In genomic region chr7:26704036-26704435, GRCh38 we compare ENCODE assay signal across 26 cellular contexts.
"Had no signal": no experiment of that assay in that cellular context is flagged by ENCODE, and none has a peak within 500 bp of the region (broad histone marks: within the 10 kb centered on the region; RNA-seq: fewer than 3 reads in every experiment).

No MANE protein-coding gene starts in this region.

- H3K9me3 Mint-ChIP-seq: activated CD4-positive, alpha-beta memory T cell treated with anti-CD3 and anti-CD28 coated beads for 36 hours; activated CD4-positive, alpha-beta T cell treated with anti-CD3 and anti-CD28 coated beads, Interleukin-2, amount 10 ng/mL, durations not matched to agents 24 days and 14 days; activated naive CD4-positive, alpha-beta T cell treated with anti-CD3 and anti-CD28 coated beads, Interleukin-2, amount 10 ng/mL, durations not matched to agents 7 days and 5 days; activated naive CD4-positive, alpha-beta T cell treated with anti-CD3 and anti-CD28 coated beads, Interleukin-2, amount 50 U/mL, for 72 hours; activated naive CD8-positive, alpha-beta T cell treated with anti-CD3 and anti-CD28 coated beads, Interleukin-2, amount 10 ng/mL, durations not matched to agents 7 days and 5 days; activated T-cell treated with anti-CD3 and anti-CD28 coated beads, Interleukin-2, amount 50 U/mL, for 24 hours; activated T-cell treated with anti-CD3 and anti-CD28 coated beads, Interleukin-2, amount 50 U/mL, for 72 hours; central memory CD8-positive, alpha-beta T cell; dendritic cell treated with granulocyte-macrophage colony-stimulating factor and Interleukin-4, amounts not matched to agents 40 ng/mL and 50 ng/mL, for 4 days; effector memory CD8-positive, alpha-beta T cell had no signal

- H3K27ac ChIP-seq: brain microvascular endothelial cell, coronary artery, dorsolateral prefrontal cortex, epithelial cell of prostate had no signal

- DNase-seq: activated CD4-positive, alpha-beta memory T cell treated with anti-CD3 and anti-CD28 coated beads for 36 hours; activated CD4-positive, alpha-beta T cell treated with anti-CD3 and anti-CD28 coated beads for 36 hours; activated CD4-positive, alpha-beta T cell treated with anti-CD3 and anti-CD28 coated beads, Interleukin-2, amount 10 ng/mL, durations not matched to agents 24 days and 14 days; activated CD4-positive, CD25-positive, alpha-beta regulatory T cell; activated CD4-positive, CD25-positive, alpha-beta regulatory T cell treated with anti-CD3 and anti-CD28 coated beads, Interleukin-2, amount 50 U/mL, for 72 hours; activated CD8-positive, alpha-beta memory T cell treated with anti-CD3 and anti-CD28 coated beads, Interleukin-2, amount 50 U/mL, for 48 hours; activated CD8-positive, alpha-beta T cell treated with anti-CD3 and anti-CD28 coated beads, Interleukin-2, amount 10 ng/mL, durations not matched to agents 7 days and 5 days; activated gamma-delta T cell; activated naive CD4-positive, alpha-beta T cell; activated naive CD4-positive, alpha-beta T cell treated with anti-CD3 and anti-CD28 coated beads, Interleukin-2, amount 10 ng/mL, durations not matched to agents 7 days and 5 days; activated naive CD8-positive, alpha-beta T cell treated with anti-CD3 and anti-CD28 coated beads, Interleukin-2, amount 10 ng/mL, durations not matched to agents 7 days and 5 days; activated T-cell treated with anti-CD3 and anti-CD28 coated beads for 4 hours; activated T-cell treated with anti-CD3 and anti-CD28 coated beads, Interleukin-2, amount 50 U/mL, for 24 hours; activated T-cell treated with anti-CD3 and anti-CD28 coated beads, Interleukin-2, amount 50 U/mL, for 72 hours; amniotic stem cell; anterior cingulate cortex; brain microvascular endothelial cell; dorsolateral prefrontal cortex; effector memory CD8-positive, alpha-beta T cell; head of caudate nucleus; T-helper 2 cell had no signal

- H3K27me3 ChIP-seq: brain microvascular endothelial cell had no signal

- H3K27ac Mint-ChIP-seq: activated CD4-positive, alpha-beta memory T cell treated with anti-CD3 and anti-CD28 coated beads for 36 hours; activated CD4-positive, alpha-beta T cell treated with anti-CD3 and anti-CD28 coated beads for 36 hours; activated CD4-positive, alpha-beta T cell treated with anti-CD3 and anti-CD28 coated beads, Interleukin-2, amount 10 ng/mL, durations not matched to agents 24 days and 14 days; activated CD8-positive, alpha-beta T cell treated with anti-CD3 and anti-CD28 coated beads, Interleukin-2, amount 10 ng/mL, durations not matched to agents 7 days and 5 days; activated naive CD4-positive, alpha-beta T cell treated with anti-CD3 and anti-CD28 coated beads, Interleukin-2, amount 10 ng/mL, durations not matched to agents 7 days and 5 days; activated naive CD4-positive, alpha-beta T cell treated with anti-CD3 and anti-CD28 coated beads, Interleukin-2, amount 50 U/mL, for 72 hours; activated naive CD8-positive, alpha-beta T cell treated with anti-CD3 and anti-CD28 coated beads, Interleukin-2, amount 10 ng/mL, durations not matched to agents 7 days and 5 days; activated T-cell treated with anti-CD3 and anti-CD28 coated beads, Interleukin-2, amount 50 U/mL, for 24 hours; activated T-cell treated with anti-CD3 and anti-CD28 coated beads, Interleukin-2, amount 50 U/mL, for 72 hours; dendritic cell treated with granulocyte-macrophage colony-stimulating factor and Interleukin-4, amounts not matched to agents 40 ng/mL and 50 ng/mL, for 4 days; effector memory CD8-positive, alpha-beta T cell had no signal

- H3K4me1 Mint-ChIP-seq: activated CD4-positive, alpha-beta T cell treated with anti-CD3 and anti-CD28 coated beads for 36 hours; activated CD4-positive, alpha-beta T cell treated with anti-CD3 and anti-CD28 coated beads, Interleukin-2, amount 10 ng/mL, durations not matched to agents 24 days and 14 days; activated naive CD4-positive, alpha-beta T cell treated with anti-CD3 and anti-CD28 coated beads, Interleukin-2, amount 10 ng/mL, durations not matched to agents 7 days and 5 days; activated naive CD8-positive, alpha-beta T cell treated with anti-CD3 and anti-CD28 coated beads, Interleukin-2, amount 10 ng/mL, durations not matched to agents 7 days and 5 days; central memory CD8-positive, alpha-beta T cell had no signal

- H3K36me3 ChIP-seq: brain microvascular endothelial cell had no signal

- H3K27me3 Mint-ChIP-seq: dendritic cell treated with granulocyte-macrophage colony-stimulating factor and Interleukin-4, amounts not matched to agents 40 ng/mL and 50 ng/mL, for 4 days; effector memory CD8-positive, alpha-beta T cell had no signal

- H3K36me3 Mint-ChIP-seq: activated CD4-positive, alpha-beta memory T cell treated with anti-CD3 and anti-CD28 coated beads for 36 hours; activated naive CD4-positive, alpha-beta T cell treated with anti-CD3 and anti-CD28 coated beads, Interleukin-2, amount 10 ng/mL, durations not matched to agents 7 days and 5 days; activated naive CD4-positive, alpha-beta T cell treated with anti-CD3 and anti-CD28 coated beads, Interleukin-2, amount 50 U/mL, for 72 hours; activated naive CD8-positive, alpha-beta T cell treated with anti-CD3 and anti-CD28 coated beads, Interleukin-2, amount 10 ng/mL, durations not matched to agents 7 days and 5 days had no signal

- H3K4me3 ChIP-seq: coronary artery, dorsolateral prefrontal cortex had no signal

- H3K4me3 Mint-ChIP-seq: activated CD4-positive, alpha-beta memory T cell treated with anti-CD3 and anti-CD28 coated beads for 36 hours; activated CD4-positive, alpha-beta T cell treated with anti-CD3 and anti-CD28 coated beads for 36 hours; activated CD4-positive, alpha-beta T cell treated with anti-CD3 and anti-CD28 coated beads, Interleukin-2, amount 10 ng/mL, durations not matched to agents 24 days and 14 days; activated CD8-positive, alpha-beta T cell treated with anti-CD3 and anti-CD28 coated beads, Interleukin-2, amount 10 ng/mL, durations not matched to agents 7 days and 5 days; activated naive CD4-positive, alpha-beta T cell treated with anti-CD3 and anti-CD28 coated beads, Interleukin-2, amount 10 ng/mL, durations not matched to agents 7 days and 5 days; activated naive CD8-positive, alpha-beta T cell treated with anti-CD3 and anti-CD28 coated beads, Interleukin-2, amount 10 ng/mL, durations not matched to agents 7 days and 5 days; activated T-cell treated with anti-CD3 and anti-CD28 coated beads, Interleukin-2, amount 50 U/mL, for 24 hours; activated T-cell treated with anti-CD3 and anti-CD28 coated beads, Interleukin-2, amount 50 U/mL, for 72 hours; central memory CD8-positive, alpha-beta T cell; dendritic cell treated with granulocyte-macrophage colony-stimulating factor and Interleukin-4, amounts not matched to agents 40 ng/mL and 50 ng/mL, for 4 days; effector memory CD8-positive, alpha-beta T cell had no signal
